ENCODE assay signal across 8 cellular contexts in genomic region chr17:43579570-43580140, GRCh38. TPM values are rescaled to one million over a fixed set of nuclear protein-coding genes. Genes with fewer than 3 reads are reported as not detected.
DNase-seq lines count a peak whose midpoint lies in the region; ATAC-seq, FAIRE-seq and TF ChIP-seq lines count a peak whose summit lies in the region.

No MANE protein-coding gene starts in this region.

- ATAC-seq in natural killer cell treated with Interleukin-12 subunit alpha and Interleukin-12 subunit beta and Interleukin-15 and Interleukin-18, amount 100 ng/mL, for 72 hours = no peak
- no peak for ATAC-seq in natural killer cell
- no peak for ATAC-seq in T-cell (replicated peaks in 1 of 4)

- no peaks in the 10 kb centered on the region for H3K36me3 Mint-ChIP-seq in natural killer cell treated with Interleukin-12 subunit alpha and Interleukin-12 subunit beta and Interleukin-15 and Interleukin-18, amount 100 ng/mL, for 72 hours
- H3K36me3 Mint-ChIP-seq in natural killer cell = no peaks in the 10 kb centered on the region
- no peaks in the 10 kb centered on the region for H3K36me3 Mint-ChIP-seq in T-cell

- TF ChIP-seq CTCF in natural killer cell (IDR thresholded peaks at IDR 0.05) = no peak
- no peak for TF ChIP-seq CTCF in foreskin fibroblast (IDR thresholded peaks at IDR 0.05; ENCODE audit: low read depth, low read length)

- CTCF ChIA-PET in T-cell (lab: Charles Lee) = no interaction called here

- H3K27me3 Mint-ChIP-seq in natural killer cell treated with Interleukin-12 subunit alpha and Interleukin-12 subunit beta and Interleukin-15 and Interleukin-18, amount 100 ng/mL, for 72 hours = peaks cover 15 to 24% of the 10 kb centered on the region in 2 donors
- H3K27me3 Mint-ChIP-seq in natural killer cell (ENCODE audit: low read depth in 2 of 2) = peaks cover 6 to 25% of the 10 kb centered on the region in 2 donors
- H3K27me3 Mint-ChIP-seq in T-cell = peaks cover 5 to 12% of the 10 kb centered on the region in 2 donors

- peaks cover 13% of the 10 kb centered on the region in 2 donors for H3K4me1 Mint-ChIP-seq in natural killer cell treated with Interleukin-12 subunit alpha and Interleukin-12 subunit beta and Interleukin-15 and Interleukin-18, amount 100 ng/mL, for 72 hours (ENCODE audit: low read depth in 2 of 2)
- no peaks in the 10 kb centered on the region for H3K4me1 Mint-ChIP-seq in natural killer cell
- peaks cover 15 to 21% (median 16%) of the 10 kb centered on the region in 3 donors for H3K4me1 Mint-ChIP-seq in T-cell

- POLR2A ChIA-PET in T-cell (lab: Charles Lee) = interaction anchor here in 1 of 2 donors (0.7 kb wide), 1 partner anchor 33 kb away, joined by 6 read pairs; no protein-coding TSS in a partner anchor

- intact Hi-C loops in natural killer cell (cut with micrococcal nuclease) = no loop called here

- no peaks in the 10 kb centered on the region for H3K9me3 Mint-ChIP-seq in natural killer cell treated with Interleukin-12 subunit alpha and Interleukin-12 subunit beta and Interleukin-15 and Interleukin-18, amount 100 ng/mL, for 72 hours
- no peaks in the 10 kb centered on the region for H3K9me3 Mint-ChIP-seq in natural killer cell
- no peaks in the 10 kb centered on the region for H3K9me3 Mint-ChIP-seq in T-cell

- H3K4me3 Mint-ChIP-seq in natural killer cell treated with Interleukin-12 subunit alpha and Interleukin-12 subunit beta and Interleukin-15 and Interleukin-18, amount 100 ng/mL, for 72 hours = no peak overlapping the region
- no peak overlapping the region for H3K4me3 Mint-ChIP-seq in natural killer cell
- H3K4me3 Mint-ChIP-seq in T-cell = peak overlapping the region in 1 of 3 donors; percentile 36

- no peak for DNase-seq in natural killer cell treated with Interleukin-12 subunit alpha and Interleukin-12 subunit beta and Interleukin-15 and Interleukin-18, amount 100 ng/mL, for 72 hours (ENCODE audit: low spot score)
- DNase-seq in natural killer cell (no peak), T-cell (no peak), foreskin fibroblast (peak; percentile 75 to 79), urothelium cell line (ENCODE audit: low spot score) (peak; percentile 85), GM19239 (ENCODE audit: insufficient read length, low spot score) (no peak), NCI-H2029 (lab: John Stamatoyannopoulos, UW) (no peak)
- DNase-seq in activated CD8-positive, alpha-beta memory T cell treated with anti-CD3 and anti-CD28 coated beads, Interleukin-2, amount 50 U/mL, for 4 hours = no peak

- H3K27ac Mint-ChIP-seq in natural killer cell treated with Interleukin-12 subunit alpha and Interleukin-12 subunit beta and Interleukin-15 and Interleukin-18, amount 100 ng/mL, for 72 hours = peak overlapping the region; percentile 50 to 77
- H3K27ac Mint-ChIP-seq in natural killer cell (no peak overlapping the region), T-cell (peak overlapping the region; percentile 30 to 52)

- H3K4me3 ChIP-seq in foreskin fibroblast (ENCODE audit: low read depth in 1 of 2, low read length in 2 of 2) = no peak overlapping the region

- FAIRE-seq in urothelium cell line (lab: Jason Lieb, UNC) (peak; percentile 67), GM19239 (lab: Jason Lieb, UNC) (no peak)

RNA-seq across cellular contexts. Expression of gene ETV4, which starts 33.5 kb away (rescaled TPM):
- total RNA-seq in natural killer cell treated with Interleukin-12 subunit alpha and Interleukin-12 subunit beta and Interleukin-15 and Interleukin-18, amount 100 ng/mL, for 72 hours = 1 to 10 TPM; 1.4 to 2.1 TPM
- total RNA-seq in natural killer cell = not detected
- total RNA-seq in T-cell = under 1 TPM in 3 of 5 donors, not detected in 2; 0.41 to 0.46 (median 0.44) TPM

Comparison
In these comparisons a context has a peak if more than half of its experiments do, and no peak if none do; other contexts are left out.
1. H3K27ac Mint-ChIP-seq: peak in natural killer cell treated with Interleukin-12 subunit alpha and Interleukin-12 subunit beta and Interleukin-15 and Interleukin-18, amount 100 ng/mL, for 72 hours (2 of 2) and T-cell (2 of 2); none in natural killer cell (0 of 2).
2. DNase-seq: peak in foreskin fibroblast (2 of 2) and urothelium cell line (single experiment); none in natural killer cell treated with Interleukin-12 subunit alpha and Interleukin-12 subunit beta and Interleukin-15 and Interleukin-18, amount 100 ng/mL, for 72 hours (single experiment), natural killer cell (single experiment), T-cell (0 of 34), GM19239 (single experiment), activated CD8-positive, alpha-beta memory T cell treated with anti-CD3 and anti-CD28 coated beads, Interleukin-2, amount 50 U/mL, for 4 hours (single experiment) and NCI-H2029 (single experiment).